In genomic region chr2:127829845-127830246, GRCh38 we compare ENCODE assay signal across 7 cellular contexts. TPM values are rescaled to one million over a fixed set of nuclear protein-coding genes. Genes with fewer than 3 reads are reported as not detected.
A peak's percentile ranks its signal among the peaks of the same experiment; 100 is the strongest.
DNase-seq lines count a peak whose midpoint lies in the region; ATAC-seq and TF ChIP-seq lines count a peak whose summit lies in the region.

No MANE protein-coding gene starts in this region.

- CTCF ChIA-PET in A673 (lab: Charles Lee): no interaction called here

- TF ChIP-seq CTCF in prostate gland (IDR thresholded peaks at IDR 0.05) (no peak), A673 (conservative IDR thresholded peaks at IDR 0.05; ENCODE audit: low read depth, low read length) (no peak)

- 41% methylated on average over 5 of the region's 5 CpGs for WGBS in prostate gland

- H3K4me1 ChIP-seq in prostate gland (replicated peaks): no peaks in the 10 kb centered on the region
- no peaks in the 10 kb centered on the region for H3K4me1 ChIP-seq in A673 (ENCODE audit: insufficient read depth, low read length, poor library complexity, severe bottlenecking)

- DNase-seq in T follicular helper cell (ENCODE audit: low read depth): peak; percentile 51
- DNase-seq in effector CD4-positive, alpha-beta T cell: peak; percentile 43
- peak; percentile 67 for DNase-seq in stimulated activated CD8-positive, alpha-beta memory T cell treated with anti-CD3 and anti-CD28 coated beads, Interleukin-4, amount 100 ng/mL, for 48 hours
- no peak for DNase-seq in prostate gland (ENCODE audit: low spot score)
- no peak for DNase-seq in A673 (ENCODE audit: low spot score)

- intact Hi-C loops in prostate gland (cut with DNase I) (no loop called here), A673 (cut with micrococcal nuclease; ENCODE audit: unreplicated experiment) (no loop called here)

- H3K27ac ChIP-seq in prostate gland (no peak overlapping the region), A673 (ENCODE audit: low read depth, low read length, poor library complexity, severe bottlenecking) (no peak overlapping the region)

- POLR2A ChIA-PET in A673 (lab: Charles Lee; ENCODE audit: low non-redundant PET): no interaction called here

- H3K9me3 ChIP-seq in prostate gland (no peaks in the 10 kb centered on the region), A673 (ENCODE audit: low read depth, low read length, poor library complexity, severe bottlenecking) (no peaks in the 10 kb centered on the region)

- peak; percentile 95 for ATAC-seq in GM19328 (IDR thresholded peaks at IDR 0.05; ENCODE audit: unreplicated experiment)
- ATAC-seq in HG03103 (IDR thresholded peaks at IDR 0.05; ENCODE audit: low read depth, unreplicated experiment): peak; percentile 95

- no peak for TF ChIP-seq POLR2A in prostate gland (IDR thresholded peaks at IDR 0.05)

- H3K4me3 ChIP-seq in prostate gland: no peak overlapping the region
- no peak overlapping the region for H3K4me3 ChIP-seq in A673 (ENCODE audit: low read depth, low read length, poor library complexity, severe bottlenecking)

- H3K36me3 ChIP-seq in prostate gland (no peaks in the 10 kb centered on the region), A673 (ENCODE audit: insufficient read depth, low read length, poor library complexity, severe bottlenecking) (no peaks in the 10 kb centered on the region)

- BruUV-seq in A673 (replicated peaks; lab: Mats Ljungman, UMichigan): no TSS peak

- H3K27me3 ChIP-seq in prostate gland (replicated peaks; ENCODE audit: insufficient read depth) (no peaks in the 10 kb centered on the region), A673 (replicated peaks; ENCODE audit: insufficient read depth, low read depth, low read length, poor library complexity) (no peaks in the 10 kb centered on the region)

RNA-seq across cellular contexts. Expression of gene WDR33, which starts 18.9 kb away (rescaled TPM):
- total RNA-seq in prostate gland (10 to 100 TPM; 25.4 to 41.9 TPM), A673 (2021) (83.8 and 87.1 TPM in 2 replicates)

RNA-seq across cellular contexts. Expression of gene POLR2D, which starts 28.1 kb away (rescaled TPM):
- 10 to 100 TPM; 16.0 to 33.3 TPM for total RNA-seq in prostate gland
- 88.4 and 90.0 TPM in 2 replicates for total RNA-seq in A673 (2021)

RNA-seq across cellular contexts. Expression of gene AMMECR1L, which starts 55.9 kb away (rescaled TPM):
- total RNA-seq in prostate gland: 10 to 100 TPM in 1 of 2 donors, 1 to 10 TPM in 1; 9.9 to 29.6 TPM
- 24.1 and 26.0 TPM in 2 replicates for total RNA-seq in A673 (2021)

Comparison
In these comparisons a context has a peak if more than half of its experiments do, and no peak if none do; other contexts are left out.
1. DNase-seq: peak in T follicular helper cell (single experiment), effector CD4-positive, alpha-beta T cell (single experiment) and stimulated activated CD8-positive, alpha-beta memory T cell treated with anti-CD3 and anti-CD28 coated beads, Interleukin-4, amount 100 ng/mL, for 48 hours (single experiment); none in prostate gland (single experiment) and A673 (single experiment).